In the genomic region with DNA sequence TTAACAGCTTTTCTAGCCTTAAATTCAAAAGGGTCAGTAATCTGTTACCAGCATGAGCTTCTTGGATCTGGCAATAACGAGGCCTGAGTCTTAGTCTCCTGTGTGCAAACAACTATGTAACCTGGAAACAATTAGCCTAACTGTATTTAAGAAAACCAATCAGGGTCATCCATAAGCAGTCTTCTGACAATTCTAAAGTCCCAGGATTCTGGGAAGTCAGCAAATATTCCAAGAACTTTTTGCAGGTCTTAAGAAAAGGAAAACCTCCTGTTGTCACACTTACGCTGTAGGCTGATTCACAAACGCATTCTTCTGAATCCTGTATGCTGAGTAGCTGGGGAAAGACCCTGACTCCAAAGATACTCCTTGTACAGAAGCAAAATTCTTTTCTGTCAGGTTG, we compare ENCODE assay signal across 23 cellular contexts.
DNase-seq lines count a peak whose midpoint lies in the region; ATAC-seq, FAIRE-seq and TF ChIP-seq lines count a peak whose summit lies in the region.
"Had no signal": no experiment of that assay in that cellular context is flagged by ENCODE, and none has a peak within 500 bp of the region (broad histone marks: within the 10 kb centered on the region; RNA-seq: fewer than 3 reads in every experiment).

No MANE protein-coding gene starts in this region.

- H3K27ac ChIP-seq in astrocyte (ENCODE audit: low read depth, low read length) (peak overlapping the region; percentile 36), gastroesophageal sphincter (peak overlapping the region; percentile 61 to 69 (median 64))
- H3K27ac ChIP-seq: C4-2B, SJSA1, upper lobe of right lung had no signal

- TF ChIP-seq CTCF in astrocyte (IDR thresholded peaks at IDR 0.05; ENCODE audit: insufficient read depth, low read depth, low read length) (no peak), gastroesophageal sphincter (IDR thresholded peaks at IDR 0.05) (no peak), osteocyte (IDR thresholded peaks at IDR 0.05) (no peak)
- no peak for TF ChIP-seq CTCF in activated CD8-positive, alpha-beta T cell treated with anti-CD3 and anti-CD28 coated beads for 36 hours (IDR thresholded peaks at IDR 0.05)

- in situ Hi-C loops in ACHN (cut with HindIII; ENCODE audit: low pct_ligation_motif_present, low pct_unique_long_range_greater_than_20kb, low sequenced_read_pairs), result no loop called here

- no peaks in the 10 kb centered on the region for H3K27me3 ChIP-seq in astrocyte (ENCODE audit: insufficient read depth, low read length)
- H3K27me3 ChIP-seq in gastroesophageal sphincter, result no peaks in the 10 kb centered on the region
- H3K27me3 ChIP-seq: ovary, SJSA1, upper lobe of right lung had no signal

- TF ChIP-seq EP300 in gastroesophageal sphincter (IDR thresholded peaks at IDR 0.05), result no peak

- 16 to 30% methylated on average over 3 of the region's 3 CpGs for WGBS in gastroesophageal sphincter (ENCODE audit: low coverage in 1 of 2), 2 donors

- no peak overlapping the region for H2AFZ ChIP-seq in astrocyte (ENCODE audit: low read depth, low read length)

- peaks cover 17% of the 10 kb centered on the region for H3K36me3 Mint-ChIP-seq in astrocyte (ENCODE audit: low read depth, unreplicated experiment)
- H3K36me3 Mint-ChIP-seq in osteocyte (ENCODE audit: unreplicated experiment), result peaks cover 88% of the 10 kb centered on the region
- H3K36me3 Mint-ChIP-seq in activated CD8-positive, alpha-beta T cell treated with anti-CD3 and anti-CD28 coated beads for 36 hours (ENCODE audit: low read depth), result no peaks in the 10 kb centered on the region
- H3K36me3 Mint-ChIP-seq: stimulated activated effector memory CD8-positive, alpha-beta T cell treated with anti-CD3 and anti-CD28 coated beads, Interleukin-12 subunit alpha, Interleukin-12 subunit beta, amount 100 ng/mL, for 72 hours had no signal

- H3K4me3 ChIP-seq in astrocyte (ENCODE audit: insufficient read depth, low read depth, low read length) (no peak overlapping the region), gastroesophageal sphincter (no peak overlapping the region)
- H3K4me3 ChIP-seq: ovary, SJSA1, upper lobe of right lung had no signal

- CTCF ChIA-PET in activated CD8-positive, alpha-beta T cell treated with anti-CD3 and anti-CD28 coated beads for 36 hours (lab: Charles Lee), result interaction anchor here (0.9 to 1.9 kb wide), 2 partner anchors 94 to 96 kb away, joined by 3 to 10 read pairs; no protein-coding TSS in a partner anchor

- no peak overlapping the region for H3K4me3 Mint-ChIP-seq in astrocyte (ENCODE audit: unreplicated experiment)
- H3K4me3 Mint-ChIP-seq in osteocyte (ENCODE audit: unreplicated experiment), result peak overlapping the region; percentile 27
- no peak overlapping the region for H3K4me3 Mint-ChIP-seq in activated CD8-positive, alpha-beta T cell treated with anti-CD3 and anti-CD28 coated beads for 36 hours
- H3K4me3 Mint-ChIP-seq: IgD-negative memory B cell; stimulated activated effector memory CD8-positive, alpha-beta T cell treated with anti-CD3 and anti-CD28 coated beads, Interleukin-12 subunit alpha, Interleukin-12 subunit beta, amount 100 ng/mL, for 72 hours had no signal

- no peak overlapping the region for H3K4me2 ChIP-seq in astrocyte (ENCODE audit: low read length)

- TF ChIP-seq POLR2A in gastroesophageal sphincter (IDR thresholded peaks at IDR 0.05), result no peak

- H3K4me1 ChIP-seq in astrocyte (ENCODE audit: insufficient read depth, low read length), result peaks cover 3% of the 10 kb centered on the region
- peaks cover 4 to 61% (median 5%) of the 10 kb centered on the region in 3 donors for H3K4me1 ChIP-seq in gastroesophageal sphincter
- H3K4me1 ChIP-seq: SJSA1, upper lobe of right lung had no signal

- DNase-seq in ACHN (peak; percentile 38), astrocyte (ENCODE audit: low read depth) (peak; percentile 77), osteocyte (ENCODE audit: extremely low spot score, unreplicated experiment) (no peak), SK-N-DZ (ENCODE audit: low spot score) (no peak), NCI-H1092 (lab: John Stamatoyannopoulos, UW) (no peak)
- DNase-seq in activated CD8-positive, alpha-beta T cell treated with anti-CD3 and anti-CD28 coated beads for 36 hours, result no peak
- DNase-seq: activated CD8-positive, alpha-beta memory T cell treated with anti-CD3 and anti-CD28 coated beads, Interleukin-2, amount 50 U/mL, for 48 hours; activated gamma-delta T cell treated with Interleukin-2 at 50 U/mL for 16 hours; aorta; dermis blood vessel endothelial cell; DMS153; NCI-H2029 treated with DMSO at 0.1 percent for 48 hours; NCI-H524; OCI-M1; ovary; T1000; upper lobe of right lung had no signal

- POLR2A ChIA-PET in activated CD8-positive, alpha-beta T cell treated with anti-CD3 and anti-CD28 coated beads for 36 hours (lab: Charles Lee), result no interaction called here

- H3K9me3 Mint-ChIP-seq in astrocyte (ENCODE audit: unreplicated experiment) (no peaks in the 10 kb centered on the region), osteocyte (ENCODE audit: unreplicated experiment) (no peaks in the 10 kb centered on the region)
- no peaks in the 10 kb centered on the region for H3K9me3 Mint-ChIP-seq in activated CD8-positive, alpha-beta T cell treated with anti-CD3 and anti-CD28 coated beads for 36 hours
- H3K9me3 Mint-ChIP-seq: stimulated activated effector memory CD8-positive, alpha-beta T cell treated with anti-CD3 and anti-CD28 coated beads, Interleukin-12 subunit alpha, Interleukin-12 subunit beta, amount 100 ng/mL, for 72 hours had no signal

- peaks cover 18% of the 10 kb centered on the region for H3K36me3 ChIP-seq in astrocyte (ENCODE audit: insufficient read depth, low read length)
- peaks cover 3 to 35% of the 10 kb centered on the region in 2 donors for H3K36me3 ChIP-seq in gastroesophageal sphincter
- H3K36me3 ChIP-seq: ovary, upper lobe of right lung had no signal

- peak overlapping the region; percentile 28 for H3K9ac ChIP-seq in astrocyte (ENCODE audit: low read length)

- ATAC-seq in gastroesophageal sphincter, result no peak
- no peak for ATAC-seq in activated CD8-positive, alpha-beta T cell treated with anti-CD3 and anti-CD28 coated beads for 36 hours
- no peak for ATAC-seq in GM21825 (IDR thresholded peaks at IDR 0.05; ENCODE audit: unreplicated experiment)
- ATAC-seq: stimulated activated effector memory CD8-positive, alpha-beta T cell treated with anti-CD3 and anti-CD28 coated beads, Interleukin-12 subunit alpha, Interleukin-12 subunit beta, amount 100 ng/mL, for 72 hours; upper lobe of right lung had no signal

- peaks cover 36% of the 10 kb centered on the region for H3K4me1 Mint-ChIP-seq in astrocyte (ENCODE audit: low read depth, unreplicated experiment)
- peaks cover 76% of the 10 kb centered on the region for H3K4me1 Mint-ChIP-seq in osteocyte (ENCODE audit: unreplicated experiment)
- no peaks in the 10 kb centered on the region for H3K4me1 Mint-ChIP-seq in activated CD8-positive, alpha-beta T cell treated with anti-CD3 and anti-CD28 coated beads for 36 hours (ENCODE audit: low read depth)
- H3K4me1 Mint-ChIP-seq: stimulated activated effector memory CD8-positive, alpha-beta T cell treated with anti-CD3 and anti-CD28 coated beads, Interleukin-12 subunit alpha, Interleukin-12 subunit beta, amount 100 ng/mL, for 72 hours had no signal

- no peak for FAIRE-seq in astrocyte (lab: Jason Lieb, UNC)

- no peaks in the 10 kb centered on the region for H3K27me3 Mint-ChIP-seq in astrocyte (ENCODE audit: low read depth, unreplicated experiment)
- H3K27me3 Mint-ChIP-seq in osteocyte (ENCODE audit: unreplicated experiment), result no peaks in the 10 kb centered on the region
- H3K27me3 Mint-ChIP-seq in activated CD8-positive, alpha-beta T cell treated with anti-CD3 and anti-CD28 coated beads for 36 hours, result no peaks in the 10 kb centered on the region
- H3K27me3 Mint-ChIP-seq: IgD-negative memory B cell had no signal

- intact Hi-C loops in activated CD8-positive, alpha-beta T cell treated with anti-CD3 and anti-CD28 coated beads for 36 hours (cut with micrococcal nuclease), result no loop called here

- H4K20me1 ChIP-seq in astrocyte (ENCODE audit: insufficient read depth, low read length), result no peaks in the 10 kb centered on the region

- H3K79me2 ChIP-seq in astrocyte (ENCODE audit: insufficient read depth, low read length), result no peaks in the 10 kb centered on the region

- H3K27ac Mint-ChIP-seq in astrocyte (ENCODE audit: unreplicated experiment) (peak overlapping the region; percentile 36), osteocyte (ENCODE audit: unreplicated experiment) (peak overlapping the region; percentile 90)
- H3K27ac Mint-ChIP-seq in activated CD8-positive, alpha-beta T cell treated with anti-CD3 and anti-CD28 coated beads for 36 hours, result no peak overlapping the region
- H3K27ac Mint-ChIP-seq: IgD-negative memory B cell; stimulated activated effector memory CD8-positive, alpha-beta T cell treated with anti-CD3 and anti-CD28 coated beads, Interleukin-12 subunit alpha, Interleukin-12 subunit beta, amount 100 ng/mL, for 72 hours had no signal

- H3K9me3 ChIP-seq in astrocyte (ENCODE audit: insufficient read depth, low read depth, low read length), result no peaks in the 10 kb centered on the region
- no peaks in the 10 kb centered on the region for H3K9me3 ChIP-seq in gastroesophageal sphincter
- H3K9me3 ChIP-seq: ovary, SJSA1, upper lobe of right lung had no signal

Comparison
In these comparisons a context has a peak if more than half of its experiments do, and no peak if none do; other contexts are left out.
1. DNase-seq: peak in ACHN (single experiment) and astrocyte (single experiment); none in osteocyte (single experiment), activated CD8-positive, alpha-beta T cell treated with anti-CD3 and anti-CD28 coated beads for 36 hours (single experiment), SK-N-DZ (single experiment) and NCI-H1092 (single experiment).